In genomic region chr20:40753472-40753871, GRCh38 we compare ENCODE assay signal across 18 cellular contexts.
"Had no signal": no experiment of that assay in that cellular context is flagged by ENCODE, and none has a peak within 500 bp of the region (broad histone marks: within the 10 kb centered on the region; RNA-seq: fewer than 3 reads in every experiment).

No MANE protein-coding gene starts in this region.

- H3K27ac Mint-ChIP-seq: activated T-helper 2 cell treated with anti-CD3 and anti-CD28 coated beads, Interferon-gamma antibody, Interleukin-2, Interleukin-4, amounts not matched to agents 10 μg/mL and 5 μg/mL and 100 μg/mL, durations not matched to agents 14 hours and 24 hours and 36 hours; stimulated activated naive B cell treated with anti-CD40 and anti-IgM and Interleukin-4, amounts not matched to agents 10 μg/mL and 1 μg/mL and 100 μg/mL, for 72 hours had no signal

- H3K4me1 Mint-ChIP-seq: stimulated activated naive B cell treated with anti-CD40 and anti-IgM and Interleukin-4, amounts not matched to agents 10 μg/mL and 1 μg/mL and 100 μg/mL, for 72 hours had no signal

- H3K4me3 Mint-ChIP-seq: activated CD8-positive, alpha-beta memory T cell treated with anti-CD3 and anti-CD28 coated beads, Interleukin-2, amount 10 ng/mL, durations not matched to agents 7 days and 5 days; nephron; stimulated activated naive B cell treated with anti-CD40 and anti-IgM and Interleukin-4, amounts not matched to agents 10 μg/mL and 1 μg/mL and 100 μg/mL, for 72 hours had no signal

- H3K36me3 Mint-ChIP-seq: stimulated activated naive B cell treated with anti-CD40 and anti-IgM and Interleukin-4, amounts not matched to agents 10 μg/mL and 1 μg/mL and 100 μg/mL, for 72 hours had no signal

- ATAC-seq: activated CD8-positive, alpha-beta memory T cell treated with anti-CD3 and anti-CD28 coated beads, Interleukin-2, amount 10 ng/mL, durations not matched to agents 7 days and 5 days; stimulated activated naive B cell treated with anti-CD40 and anti-IgM and Interleukin-4, amounts not matched to agents 10 μg/mL and 1 μg/mL and 100 μg/mL, for 72 hours had no signal

- DNase-seq: activated CD4-positive, alpha-beta T cell treated with anti-CD3 and anti-CD28 coated beads, Interleukin-2, amount 50 U/mL, for 48 hours; activated CD8-positive, alpha-beta memory T cell treated with anti-CD3 and anti-CD28 coated beads, Interleukin-2, amount 10 ng/mL, durations not matched to agents 7 days and 5 days; activated naive CD4-positive, alpha-beta T cell treated with anti-CD3 and anti-CD28 coated beads, Interleukin-2, amount 50 U/mL, for 16 hours; activated T-cell treated with anti-CD3 and anti-CD28 coated beads, Interleukin-2, amount 50 U/mL, for 1 hour; dorsolateral prefrontal cortex; kidney; left ventricle myocardium inferior; nucleus accumbens; posterior cingulate gyrus; retina; stimulated activated CD4-positive, alpha-beta T cell treated with anti-CD3 and anti-CD28 coated beads, Interleukin-2, amount 100 ng/mL, for 48 hours; stimulated activated naive B cell treated with anti-CD40 and anti-IgM and Interleukin-4, amounts not matched to agents 10 μg/mL and 1 μg/mL and 100 μg/mL, for 72 hours; T1000; thyroid gland had no signal

- H3K9me3 Mint-ChIP-seq: activated T-helper 2 cell treated with anti-CD3 and anti-CD28 coated beads, Interferon-gamma antibody, Interleukin-2, Interleukin-4, amounts not matched to agents 10 μg/mL and 5 μg/mL and 100 μg/mL, durations not matched to agents 14 hours and 24 hours and 36 hours; nephron; stimulated activated naive B cell treated with anti-CD40 and anti-IgM and Interleukin-4, amounts not matched to agents 10 μg/mL and 1 μg/mL and 100 μg/mL, for 72 hours had no signal

- H3K4me3 ChIP-seq: cardiac muscle cell, dorsolateral prefrontal cortex, hepatocyte, left ventricle myocardium inferior, thyroid gland had no signal
